Comparison of ENCODE assay signal across 8 cellular contexts in genomic region chr20:17531537-17532025, GRCh38. TPM values are rescaled to one million over a fixed set of nuclear protein-coding genes. Genes with fewer than 3 reads are reported as not detected.
DNase-seq lines count a peak whose midpoint lies in the region; ATAC-seq, FAIRE-seq and TF ChIP-seq lines count a peak whose summit lies in the region.

No MANE protein-coding gene starts in this region.

- DNase-seq in OCI-LY7 (ENCODE audit: low spot score) (no peak), endothelial cell of umbilical vein (ENCODE audit: low read depth, low spot score) (peak; percentile 46), trophoblast cell (no peak), Ammon's horn (ENCODE audit: low spot score) (no peak)

- H4K12ac ChIP-seq in trophoblast cell (ENCODE audit: low read depth, low read length): no peak overlapping the region

- peak overlapping the region; percentile 20 for H4K91ac ChIP-seq in trophoblast cell (ENCODE audit: low read depth, low read length)

- FAIRE-seq in endothelial cell of umbilical vein (lab: Jason Lieb, UNC): peak; percentile 55

- no peaks in the 10 kb centered on the region for H3K27me3 ChIP-seq in endothelial cell of umbilical vein (ENCODE audit: control insufficient read depth in 2 of 2, insufficient read depth in 2 of 2, low read length in 2 of 2)
- H3K27me3 ChIP-seq in trophoblast cell (ENCODE audit: insufficient read depth, low read length): no peaks in the 10 kb centered on the region

- WGBS in trophoblast cell (ENCODE audit: extremely low coverage, insufficient coverage, insufficient read length): no CpG with 5 or more reads among the region's 10 CpGs

- H4K8ac ChIP-seq in trophoblast cell (ENCODE audit: low read depth, low read length): peak overlapping the region; percentile 73

- peak overlapping the region; percentile 38 for H3K18ac ChIP-seq in trophoblast cell (ENCODE audit: low read length)

- peak overlapping the region; percentile 43; the same call in 1 of the 2 replicates for H3K4me2 ChIP-seq in OCI-LY7 (ENCODE audit: low read length)
- H3K4me2 ChIP-seq in endothelial cell of umbilical vein (ENCODE audit: insufficient read depth, low read length): peak overlapping the region; percentile 81
- peak overlapping the region; percentile 84 for H3K4me2 ChIP-seq in trophoblast cell (ENCODE audit: low read length)

- POLR2A ChIA-PET in OCI-LY7 (lab: Charles Lee) (interaction anchor here (0.9 kb wide), 1 partner anchor 45 kb away, joined by 4 read pairs; no protein-coding TSS in a partner anchor), endothelial cell of umbilical vein (lab: Charles Lee) (interaction anchor here (1.0 kb wide), 1 partner anchor 39 kb away, joined by 5 read pairs; the partner anchor contains the start of gene DSTN)

- peak overlapping the region; percentile 39 for H3K14ac ChIP-seq in trophoblast cell (ENCODE audit: low read length)

- dilution Hi-C loops in endothelial cell of umbilical vein (cut with MboI; ENCODE audit: extremely low pct_ligation_motif_present, low sequenced_read_pairs): no loop called here

- no peak overlapping the region for H2AK5ac ChIP-seq in trophoblast cell (ENCODE audit: low read length)

- no peak for TF ChIP-seq POLR2A in endothelial cell of umbilical vein (IDR thresholded peaks at IDR 0.05; ENCODE audit: low read depth, low read length)

- H3K9me1 ChIP-seq in endothelial cell of umbilical vein (replicated peaks; ENCODE audit: control insufficient read depth, extremely low read depth, insufficient read depth, low read length): no peaks in the 10 kb centered on the region

- CTCF ChIA-PET in OCI-LY7 (lab: Charles Lee; ENCODE audit: unreplicated experiment) (no interaction called here), endothelial cell of umbilical vein (lab: Charles Lee) (interaction anchor here (0.9 to 3.6 kb wide), 12 partner anchors 8 to 407 kb away, joined by 3 to 44 read pairs (median 4); partner anchors contain the start of gene DSTN)

- H3K4me1 ChIP-seq in OCI-LY7 (ENCODE audit: insufficient read depth, low read length, poor library complexity, severe bottlenecking): peaks cover 6% of the 10 kb centered on the region
- H3K4me1 ChIP-seq in endothelial cell of umbilical vein (ENCODE audit: control insufficient read depth, extremely low read depth, insufficient read depth, low read length): peaks cover 15% of the 10 kb centered on the region
- H3K4me1 ChIP-seq in trophoblast cell (ENCODE audit: control insufficient read depth in 1 of 2, insufficient read depth in 2 of 2, low read length in 2 of 2): no peaks in the 10 kb centered on the region

- peaks cover under 1% of the 10 kb centered on the region; the same call in 1 of the 2 replicates for H3K9me3 ChIP-seq in OCI-LY7 (ENCODE audit: low read length)
- H3K9me3 ChIP-seq in endothelial cell of umbilical vein (replicated peaks; ENCODE audit: control insufficient read depth, insufficient read depth, low read length): no peaks in the 10 kb centered on the region
- no peaks in the 10 kb centered on the region for H3K9me3 ChIP-seq in trophoblast cell (ENCODE audit: insufficient read depth, low read depth, low read length)

- peak overlapping the region; percentile 52 for H2BK12ac ChIP-seq in trophoblast cell (ENCODE audit: low read length)

- H2BK120ac ChIP-seq in trophoblast cell (ENCODE audit: insufficient read depth, low read length, poor library complexity): peak overlapping the region; percentile 34

- no peak overlapping the region for H3K27ac ChIP-seq in OCI-LY7 (ENCODE audit: low read depth, low read length, poor library complexity, severe bottlenecking)
- H3K27ac ChIP-seq in endothelial cell of umbilical vein (ENCODE audit: insufficient read depth, low read depth, low read length): peak overlapping the region; percentile 41
- no peak overlapping the region for H3K27ac ChIP-seq in trophoblast cell (ENCODE audit: low read depth, low read length)

- no peak overlapping the region for H3K23ac ChIP-seq in trophoblast cell (ENCODE audit: low read length)

- no peak overlapping the region for H2BK5ac ChIP-seq in trophoblast cell (ENCODE audit: low read depth, low read length, poor library complexity)

- H3K9me2 ChIP-seq in OCI-LY7 (ENCODE audit: insufficient read depth, low read length): no peaks in the 10 kb centered on the region

- no peak for ATAC-seq in GM19397 (IDR thresholded peaks at IDR 0.05; ENCODE audit: unreplicated experiment)
- ATAC-seq in GM18520 (IDR thresholded peaks at IDR 0.05; ENCODE audit: unreplicated experiment): no peak
- no peak for ATAC-seq in HG02885 (IDR thresholded peaks at IDR 0.05; ENCODE audit: poor library complexity, unreplicated experiment)

- H2AFZ ChIP-seq in OCI-LY7 (ENCODE audit: low read length) (no peak overlapping the region), endothelial cell of umbilical vein (ENCODE audit: low read depth, low read length) (peak overlapping the region; percentile 78), trophoblast cell (ENCODE audit: insufficient read depth, low read length, poor library complexity) (peak overlapping the region; percentile 77)

- peaks cover 6% of the 10 kb centered on the region for H3K79me1 ChIP-seq in trophoblast cell (ENCODE audit: low read length)

- BruUV-seq in OCI-LY7 (replicated peaks; lab: Mats Ljungman, UMichigan): no TSS peak
- BruUV-seq in endothelial cell of umbilical vein (replicated peaks; lab: Mats Ljungman, UMichigan): TSS peak; percentile 63

- H3K79me2 ChIP-seq in OCI-LY7 (ENCODE audit: insufficient read depth, low read depth, low read length) (no peaks in the 10 kb centered on the region), endothelial cell of umbilical vein (ENCODE audit: control insufficient read depth, insufficient read depth, low read length) (no peaks in the 10 kb centered on the region), trophoblast cell (ENCODE audit: control insufficient read depth, insufficient read depth, low read length, poor library complexity) (no peaks in the 10 kb centered on the region)

- intact Hi-C loops in OCI-LY7 (cut with micrococcal nuclease; ENCODE audit: unreplicated experiment) (no loop called here), endothelial cell of umbilical vein (cut with micrococcal nuclease) (loop anchor here (1.0 to 10.0 kb wide), 7 partner anchors 11 to 463 kb away; partner anchors contain the start of gene RRBP1)

- peak overlapping the region; percentile 56; the same call in 1 of the 2 replicates for H3K4me3 ChIP-seq in GM08714 (ENCODE audit: low read length)
- H3K4me3 ChIP-seq in OCI-LY7 (ENCODE audit: low read depth, low read length, poor library complexity, severe bottlenecking): peak overlapping the region; percentile 34
- peak overlapping the region; percentile 16 to 47 (median 45) for H3K4me3 ChIP-seq in endothelial cell of umbilical vein (replicated peaks in 1 of 3; ENCODE audit: insufficient read depth in 1 of 3, low read depth in 1 of 3, low read length in 3 of 3)
- peak overlapping the region; percentile 73 for H3K4me3 ChIP-seq in trophoblast cell (ENCODE audit: low read depth, low read length)

- H3K4ac ChIP-seq in trophoblast cell (ENCODE audit: low read depth, low read length): no peak overlapping the region

- H3K36me3 ChIP-seq in OCI-LY7 (ENCODE audit: insufficient read depth, low read length): no peaks in the 10 kb centered on the region
- H3K36me3 ChIP-seq in endothelial cell of umbilical vein (ENCODE audit: control insufficient read depth in 2 of 2, extremely low read depth in 1 of 2, insufficient read depth in 2 of 2, low read length in 2 of 2): no peaks in the 10 kb centered on the region
- H3K36me3 ChIP-seq in trophoblast cell (ENCODE audit: control insufficient read depth in 1 of 2, insufficient read depth in 2 of 2, low read length in 2 of 2): no peaks in the 10 kb centered on the region

- H3K9ac ChIP-seq in endothelial cell of umbilical vein (replicated peaks; ENCODE audit: extremely low read depth, insufficient read depth, low read length) (peak overlapping the region; percentile 49), trophoblast cell (ENCODE audit: low read length) (peak overlapping the region; percentile 82)

- TF ChIP-seq CTCF in OCI-LY7 (conservative IDR thresholded peaks at IDR 0.05; ENCODE audit: low read length) (no peak), endothelial cell of umbilical vein (IDR thresholded peaks at IDR 0.05; ENCODE audit: extremely low read depth in 1 of 2, insufficient read depth in 1 of 2, low read depth in 1 of 2, low read length in 2 of 2) (no peak)

- H4K20me1 ChIP-seq in OCI-LY7 (ENCODE audit: insufficient read depth, low read length): no peaks in the 10 kb centered on the region
- no peaks in the 10 kb centered on the region for H4K20me1 ChIP-seq in endothelial cell of umbilical vein (replicated peaks; ENCODE audit: control insufficient read depth, extremely low read depth, insufficient read depth, low read length)

TF ChIP-seq in endothelial cell of umbilical vein, 7 proteins besides CTCF, POLR2A, EP300 and RAD21 (continues in another document):
- no peak for TF ChIP-seq MYC (IDR thresholded peaks at IDR 0.05; ENCODE audit: low read depth, low read length)
- no peak for TF ChIP-seq GATA2 (IDR thresholded peaks at IDR 0.05; ENCODE audit: insufficient read depth, insufficient read length, low read depth, low read length)
- no peak for TF ChIP-seq JUN (IDR thresholded peaks at IDR 0.05; ENCODE audit: borderline replicate concordance, insufficient read depth, insufficient read length, low read depth)

RNA-seq across cellular contexts. Expression of gene BFSP1, which starts 0.4 kb away (rescaled TPM):
- not detected in 2 replicates for total RNA-seq in OCI-LY7 (2014; rRNA removed; shearing (Covaris generic))
- not detected in 2 replicates for total RNA-seq in OCI-LY7 (2022)
- 3.7 and 5.2 TPM in 2 replicates for total RNA-seq in endothelial cell of umbilical vein
- polyA plus RNA-seq in endothelial cell of umbilical vein: 2.5 and 3.1 TPM in 2 replicates
- 4.1 and 4.5 TPM in 2 replicates for polyA plus RNA-seq in endothelial cell of umbilical vein (2011; cell fraction: cytosol; rRNA removed)
- 4.0 and 4.6 TPM in 2 replicates for polyA plus RNA-seq in endothelial cell of umbilical vein (2011; cell fraction: nucleus; rRNA removed)
- 3.9 and 4.4 TPM in 2 replicates for polyA plus RNA-seq in endothelial cell of umbilical vein (2012)
- 2.9 and 3.3 TPM in 2 replicates for polyA minus RNA-seq in endothelial cell of umbilical vein
- polyA minus RNA-seq in endothelial cell of umbilical vein (2011; cell fraction: cytosol; rRNA and poly(A)+ RNA removed): 1.4 TPM
- polyA minus RNA-seq in endothelial cell of umbilical vein (2011; cell fraction: nucleus; rRNA and poly(A)+ RNA removed): 1.2 and 1.5 TPM in 2 replicates
- polyA plus RNA-seq in trophoblast cell (2013): 2.2 and 2.7 TPM in 2 replicates

RNA-seq across cellular contexts. Expression of gene DSTN, which starts 38.3 kb away (rescaled TPM):
- total RNA-seq in OCI-LY7 (2014; rRNA removed; shearing (Covaris generic)): 25.5 and 28.0 TPM in 2 replicates
- total RNA-seq in OCI-LY7 (2022) (58.1 and 61.2 TPM in 2 replicates), endothelial cell of umbilical vein (300 and 307 TPM in 2 replicates)
- 46.8 and 66.1 TPM in 2 replicates for polyA plus RNA-seq in endothelial cell of umbilical vein
- 172 and 181 TPM in 2 replicates for polyA plus RNA-seq in endothelial cell of umbilical vein (2011; cell fraction: cytosol; rRNA removed)
- polyA plus RNA-seq in endothelial cell of umbilical vein (2011; cell fraction: nucleus; rRNA removed): 71.7 and 84.7 TPM in 2 replicates
- 369 and 386 TPM in 2 replicates for polyA plus RNA-seq in endothelial cell of umbilical vein (2012)
- 13.6 and 16.7 TPM in 2 replicates for polyA minus RNA-seq in endothelial cell of umbilical vein
- polyA minus RNA-seq in endothelial cell of umbilical vein (2011; cell fraction: cytosol; rRNA and poly(A)+ RNA removed): 32.0 TPM
- 18.4 and 19.8 TPM in 2 replicates for polyA minus RNA-seq in endothelial cell of umbilical vein (2011; cell fraction: nucleus; rRNA and poly(A)+ RNA removed)
- polyA plus RNA-seq in trophoblast cell (2013): 565 and 566 TPM in 2 replicates
